ENCODE assay signal across 22 cellular contexts in genomic region chr2:147469471-147469870, GRCh38.
DNase-seq lines count a peak whose midpoint lies in the region; ATAC-seq lines count a peak whose summit lies in the region.
"Had no signal": no experiment of that assay in that cellular context is flagged by ENCODE, and none has a peak within 500 bp of the region (broad histone marks: within the 10 kb centered on the region; RNA-seq: fewer than 3 reads in every experiment).

No MANE protein-coding gene starts in this region.

- peak overlapping the region in 1 of 10 donors; percentile 33 for H3K27ac Mint-ChIP-seq in naive thymus-derived CD8-positive, alpha-beta T cell
- H3K27ac Mint-ChIP-seq: activated CD4-positive, alpha-beta T cell treated with anti-CD3 and anti-CD28 coated beads, Interleukin-2, amount 10 ng/mL, durations not matched to agents 24 days and 14 days; CD14-positive monocyte; stimulated activated effector memory CD8-positive, alpha-beta T cell treated with anti-CD3 and anti-CD28 coated beads, Interleukin-12 subunit alpha, Interleukin-12 subunit beta, amount 100 ng/mL, for 72 hours; T-cell had no signal

- no peak overlapping the region for H3K4me3 Mint-ChIP-seq in naive thymus-derived CD8-positive, alpha-beta T cell
- H3K4me3 Mint-ChIP-seq: activated CD4-positive, alpha-beta T cell treated with anti-CD3 and anti-CD28 coated beads, Interleukin-2, amount 10 ng/mL, durations not matched to agents 24 days and 14 days; CD14-positive monocyte; stimulated activated effector memory CD8-positive, alpha-beta T cell treated with anti-CD3 and anti-CD28 coated beads, Interleukin-12 subunit alpha, Interleukin-12 subunit beta, amount 100 ng/mL, for 72 hours; T-cell had no signal

- ATAC-seq in naive thymus-derived CD8-positive, alpha-beta T cell, result no peak
- ATAC-seq: stimulated activated effector memory CD8-positive, alpha-beta T cell treated with anti-CD3 and anti-CD28 coated beads, Interleukin-12 subunit alpha, Interleukin-12 subunit beta, amount 100 ng/mL, for 72 hours; T-cell had no signal

- peak overlapping the region; percentile 5 for H3K4me3 ChIP-seq in iPS-15b (ENCODE audit: low read depth, low read length)
- H3K4me3 ChIP-seq: hepatocyte had no signal

- peaks cover 19% of the 10 kb centered on the region for H3K4me1 ChIP-seq in iPS-15b (ENCODE audit: control insufficient read depth, insufficient read depth, low read length)

- H3K9me3 ChIP-seq in iPS-15b (ENCODE audit: control insufficient read depth, insufficient read depth, low read length), result no peaks in the 10 kb centered on the region

- no peaks in the 10 kb centered on the region for H3K36me3 ChIP-seq in iPS-15b (ENCODE audit: control insufficient read depth, insufficient read depth, low read length)

- DNase-seq in ELF-1 (ENCODE audit: low read depth, low spot score), result peak; percentile 73
- peak; percentile 19 for DNase-seq in NCI-H128 (lab: John Stamatoyannopoulos, UW; ENCODE audit: unreplicated experiment)
- DNase-seq in NCI-H446 treated with DMSO at 0.1 percent for 48 hours (lab: John Stamatoyannopoulos, UW), result peak; percentile 27
- DNase-seq in DMS53 (lab: John Stamatoyannopoulos, UW), result no peak
- no peak for DNase-seq in DMS53 treated with DMSO at 0.1 percent for 48 hours (lab: John Stamatoyannopoulos, UW; ENCODE audit: unreplicated experiment)
- no peak for DNase-seq in NCI-H2029 (lab: John Stamatoyannopoulos, UW)
- no peak for DNase-seq in naive thymus-derived CD8-positive, alpha-beta T cell
- DNase-seq: activated CD4-positive, alpha-beta T cell treated with anti-CD3 and anti-CD28 coated beads, Interleukin-2, amount 10 ng/mL, durations not matched to agents 24 days and 14 days; activated gamma-delta T cell; dermis blood vessel endothelial cell; DMS 273 treated with DMSO at 0.1 percent for 48 hours; foreskin fibroblast; MV-4-11; NCI-H524; SHP77 treated with DMSO at 0.1 percent for 48 hours; stimulated activated CD4-positive, alpha-beta T cell treated with anti-CD3 and anti-CD28 coated beads, Interleukin-15, amount 100 ng/mL, for 24 hours; T-cell had no signal

- no peaks in the 10 kb centered on the region for H3K36me3 Mint-ChIP-seq in naive thymus-derived CD8-positive, alpha-beta T cell
- H3K36me3 Mint-ChIP-seq: CD14-positive monocyte; stimulated activated effector memory CD8-positive, alpha-beta T cell treated with anti-CD3 and anti-CD28 coated beads, Interleukin-12 subunit alpha, Interleukin-12 subunit beta, amount 100 ng/mL, for 72 hours; T-cell had no signal

- H3K27me3 ChIP-seq in iPS-15b (ENCODE audit: control insufficient read depth, insufficient read depth, low read length), result no peaks in the 10 kb centered on the region
- H3K27me3 ChIP-seq: hepatocyte had no signal

- H3K9ac ChIP-seq in iPS-15b (ENCODE audit: low read depth, low read length), result no peak overlapping the region
- H3K9ac ChIP-seq: KMS-11 had no signal

- POLR2A ChIA-PET in naive thymus-derived CD8-positive, alpha-beta T cell (lab: Charles Lee), result no interaction called here

- H3K4me1 Mint-ChIP-seq in naive thymus-derived CD8-positive, alpha-beta T cell, result no peaks in the 10 kb centered on the region
- H3K4me1 Mint-ChIP-seq: CD14-positive monocyte; stimulated activated effector memory CD8-positive, alpha-beta T cell treated with anti-CD3 and anti-CD28 coated beads, Interleukin-12 subunit alpha, Interleukin-12 subunit beta, amount 100 ng/mL, for 72 hours; T-cell had no signal

- no peaks in the 10 kb centered on the region for H3K9me3 Mint-ChIP-seq in naive thymus-derived CD8-positive, alpha-beta T cell
- H3K9me3 Mint-ChIP-seq: stimulated activated effector memory CD8-positive, alpha-beta T cell treated with anti-CD3 and anti-CD28 coated beads, Interleukin-12 subunit alpha, Interleukin-12 subunit beta, amount 100 ng/mL, for 72 hours; T-cell had no signal

- H3K27me3 Mint-ChIP-seq in naive thymus-derived CD8-positive, alpha-beta T cell, result no peaks in the 10 kb centered on the region
- H3K27me3 Mint-ChIP-seq: activated CD4-positive, alpha-beta T cell treated with anti-CD3 and anti-CD28 coated beads, Interleukin-2, amount 10 ng/mL, durations not matched to agents 24 days and 14 days; T-cell had no signal

Comparison
In these comparisons a context has a peak if more than half of its experiments do, and no peak if none do; other contexts are left out.
1. DNase-seq: peak in ELF-1 (single experiment), NCI-H128 (single experiment) and NCI-H446 treated with DMSO at 0.1 percent for 48 hours (single experiment); none in DMS53 (single experiment), DMS53 treated with DMSO at 0.1 percent for 48 hours (single experiment), NCI-H2029 (single experiment) and naive thymus-derived CD8-positive, alpha-beta T cell (0 of 10).